Comparison of ENCODE assay signal across 1 cellular context in genomic region chr16:3259097-3259496, GRCh38.
TF ChIP-seq lines count a peak whose summit lies in the region.

No MANE protein-coding gene starts in this region.

TF ChIP-seq in liver, 16 proteins besides CTCF, POLR2A, EP300 and RAD21 (continued from another document):
- TF ChIP-seq ZBTB33 (IDR thresholded peaks at IDR 0.05) (no peak), ATF3 (IDR thresholded peaks at IDR 0.05) (no peak), GABPA (IDR thresholded peaks at IDR 0.05 in 1 of 2, conservative IDR thresholded peaks at IDR 0.05 in 1 of 2) (peak in 1 of 2 donors; percentile 48), HNF4A (conservative IDR thresholded peaks at IDR 0.05) (peak; percentile 54 to 64), MAX (IDR thresholded peaks at IDR 0.05) (peak; percentile 10)
TF ChIP-seq in liver: peak in this region for 5.
